Comparison of ENCODE assay signal across 15 cellular contexts in the genomic region with DNA sequence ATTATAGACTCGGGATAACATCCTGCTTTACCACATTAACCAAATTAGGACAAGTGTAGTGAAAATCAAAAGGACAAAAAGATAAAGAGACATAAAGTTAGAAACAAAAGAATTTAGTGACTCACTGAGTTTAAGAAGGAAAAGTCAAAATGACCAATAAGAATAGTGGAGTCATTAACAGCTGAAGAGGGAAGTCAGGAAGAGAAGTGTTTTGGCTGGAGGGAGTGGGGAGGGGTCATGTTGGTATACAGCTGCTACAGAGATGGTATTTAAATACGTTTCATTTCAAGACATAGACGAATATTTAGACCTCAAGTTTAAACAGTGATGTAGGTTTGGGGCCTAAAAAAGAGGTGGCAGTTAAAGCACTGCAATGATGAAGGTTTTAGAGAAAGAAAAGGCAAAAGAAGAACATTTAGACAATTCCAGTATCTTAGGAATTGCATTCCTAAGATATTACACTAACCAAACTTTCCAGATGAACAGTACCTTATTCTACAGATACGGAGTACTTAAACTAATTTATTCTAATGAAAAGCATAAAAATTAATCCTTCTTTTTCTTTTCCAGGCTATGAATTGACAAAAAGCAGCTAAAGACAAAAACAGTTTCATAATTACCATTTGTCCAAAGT. TPM values are rescaled to one million over a fixed set of nuclear protein-coding genes. Genes with fewer than 3 reads are reported as not detected.
DNase-seq lines count a peak whose midpoint lies in the region; ATAC-seq and TF ChIP-seq lines count a peak whose summit lies in the region.
"Had no signal": no experiment of that assay in that cellular context is flagged by ENCODE, and none has a peak within 500 bp of the region (broad histone marks: within the 10 kb centered on the region; RNA-seq: fewer than 3 reads in every experiment).

No MANE protein-coding gene starts in this region.

- no CpG with 5 or more reads among the region's 4 CpGs for whole genome bisulfite sequencing in H9 (ENCODE audit: extremely low coverage, insufficient read length, low lambda C conversion rate)

- no peak overlapping the region for H2AFZ ChIP-seq in H9 (ENCODE audit: low read length)

- H3K4me3 Mint-ChIP-seq in CD4-positive, CD25-positive, alpha-beta regulatory T cell = peak overlapping the region in 3 of 4 donors; percentile 3 to 18 (median 9)
- no peak overlapping the region for H3K4me3 Mint-ChIP-seq in H9
- no peak overlapping the region for H3K4me3 Mint-ChIP-seq in activated naive CD8-positive, alpha-beta T cell treated with anti-CD3 and anti-CD28 coated beads for 36 hours
- H3K4me3 Mint-ChIP-seq: natural killer cell treated with Interleukin-12 subunit alpha and Interleukin-12 subunit beta and Interleukin-15 and Interleukin-18, amount 100 ng/mL, for 72 hours had no signal

- TF ChIP-seq CTCF in H9 (conservative IDR thresholded peaks at IDR 0.05) (no peak), left lung (IDR thresholded peaks at IDR 0.05) (no peak)

- H3K27ac Mint-ChIP-seq in CD4-positive, CD25-positive, alpha-beta regulatory T cell = peak overlapping the region in 2 of 3 donors; percentile 2 to 26
- peak overlapping the region in 2 of 3 experiments; percentile 13 to 44; a peak in 1 of 7 replicates for H3K27ac Mint-ChIP-seq in H9
- H3K27ac Mint-ChIP-seq in activated naive CD8-positive, alpha-beta T cell treated with anti-CD3 and anti-CD28 coated beads for 36 hours = peak overlapping the region; percentile 59

- no peak overlapping the region for H3K4me2 ChIP-seq in H9 (ENCODE audit: insufficient read depth, insufficient read length, low read length)

- peaks cover 29 to 87% (median 57%) of the 10 kb centered on the region in 4 donors for H3K4me1 Mint-ChIP-seq in CD4-positive, CD25-positive, alpha-beta regulatory T cell
- peaks cover 23 to 24% of the 10 kb centered on the region in 2 experiments for H3K4me1 Mint-ChIP-seq in H9
- peaks cover 77% of the 10 kb centered on the region for H3K4me1 Mint-ChIP-seq in activated naive CD8-positive, alpha-beta T cell treated with anti-CD3 and anti-CD28 coated beads for 36 hours

- H2AK5ac ChIP-seq in H9 (ENCODE audit: insufficient read length, low read length) = no peak overlapping the region

- H3K18ac ChIP-seq in H9 (ENCODE audit: insufficient read length, low read depth, low read length) = no peak overlapping the region

- peaks cover 5% of the 10 kb centered on the region; the same call in 1 of the 2 replicates for H3K79me2 ChIP-seq in H9 (ENCODE audit: insufficient read depth, low read length)

- no peak overlapping the region for H2BK5ac ChIP-seq in H9 (ENCODE audit: insufficient read length, low read length)

- no peak overlapping the region for H2BK20ac ChIP-seq in H9 (ENCODE audit: low read depth, low read length, poor library complexity, severe bottlenecking)

- no peak for ATAC-seq in CD4-positive, CD25-positive, alpha-beta regulatory T cell (ENCODE audit: low read depth in 2 of 2)
- ATAC-seq in left lung (peak; percentile 59), HG03354 (IDR thresholded peaks at IDR 0.05; ENCODE audit: poor library complexity, severe bottlenecking, unreplicated experiment) (no peak), HG03025 (IDR thresholded peaks at IDR 0.05; ENCODE audit: low FRiP score, unreplicated experiment) (no peak)
- ATAC-seq: natural killer cell treated with Interleukin-12 subunit alpha and Interleukin-12 subunit beta and Interleukin-15 and Interleukin-18, amount 100 ng/mL, for 72 hours; sciatic nerve had no signal

- H4K91ac ChIP-seq in H9 (ENCODE audit: insufficient read length, low read depth, low read length) = no peak overlapping the region

- no peaks in the 10 kb centered on the region for H4K20me1 ChIP-seq in H9 (ENCODE audit: control insufficient read depth, insufficient read depth, insufficient read length)

- H3K23me2 ChIP-seq in H9 (ENCODE audit: insufficient read length, low read depth, low read length, poor library complexity, severe bottlenecking) = no peaks in the 10 kb centered on the region

- no peak overlapping the region for H2BK120ac ChIP-seq in H9 (ENCODE audit: low read depth, low read length, poor library complexity, severe bottlenecking)

- no peaks in the 10 kb centered on the region for H3K27me3 ChIP-seq in CD4-positive, CD25-positive, alpha-beta regulatory T cell (ENCODE audit: control insufficient read depth, insufficient read depth, low read length)
- H3K27me3 ChIP-seq in H9 (ENCODE audit: insufficient read depth, low read length) = no peaks in the 10 kb centered on the region
- no peaks in the 10 kb centered on the region for H3K27me3 ChIP-seq in left lung

- no peak overlapping the region for H3K27ac ChIP-seq in CD4-positive, CD25-positive, alpha-beta regulatory T cell (ENCODE audit: insufficient read depth, low read length, poor library complexity, severe bottlenecking)
- H3K27ac ChIP-seq in H9 (ENCODE audit: insufficient read length, low read depth, low read length) (no peak overlapping the region), left lung (peak overlapping the region in 1 of 2 donors; percentile 22)

- no peak overlapping the region for H3K9ac ChIP-seq in H9 (ENCODE audit: extremely low read depth, insufficient read length, low read length)

- H3K27me3 Mint-ChIP-seq in CD4-positive, CD25-positive, alpha-beta regulatory T cell = no peaks in the 10 kb centered on the region
- no peaks in the 10 kb centered on the region for H3K27me3 Mint-ChIP-seq in H9 (ENCODE audit: low read depth)
- H3K27me3 Mint-ChIP-seq in activated naive CD8-positive, alpha-beta T cell treated with anti-CD3 and anti-CD28 coated beads for 36 hours = no peaks in the 10 kb centered on the region
- H3K27me3 Mint-ChIP-seq: natural killer cell treated with Interleukin-12 subunit alpha and Interleukin-12 subunit beta and Interleukin-15 and Interleukin-18, amount 100 ng/mL, for 72 hours had no signal

- no peak overlapping the region for H2BK12ac ChIP-seq in H9 (ENCODE audit: insufficient read length, low read depth, low read length)

- no peak overlapping the region for H3K4ac ChIP-seq in H9 (ENCODE audit: low read depth, low read length)

- peaks cover 2% of the 10 kb centered on the region for H3K79me1 ChIP-seq in H9 (ENCODE audit: insufficient read depth, low read depth, low read length, poor library complexity, severe bottlenecking)

- peaks cover 0 to 1% (median 0%) of the 10 kb centered on the region in 7 donors for H3K9me3 Mint-ChIP-seq in CD4-positive, CD25-positive, alpha-beta regulatory T cell
- no peaks in the 10 kb centered on the region for H3K9me3 Mint-ChIP-seq in H9
- H3K9me3 Mint-ChIP-seq in activated naive CD8-positive, alpha-beta T cell treated with anti-CD3 and anti-CD28 coated beads for 36 hours = peaks cover 3% of the 10 kb centered on the region
- H3K9me3 Mint-ChIP-seq: natural killer cell treated with Interleukin-12 subunit alpha and Interleukin-12 subunit beta and Interleukin-15 and Interleukin-18, amount 100 ng/mL, for 72 hours had no signal

- H3T11ph ChIP-seq in H9 (ENCODE audit: low read length) = no peak overlapping the region

- no peak overlapping the region for H3K4me3 ChIP-seq in CD4-positive, CD25-positive, alpha-beta regulatory T cell (ENCODE audit: low read depth, low read length)
- no peak overlapping the region for H3K4me3 ChIP-seq in left lung

- no peak overlapping the region for H2BK15ac ChIP-seq in H9 (ENCODE audit: low read depth, low read length)

- peaks cover 7% of the 10 kb centered on the region for H3K36me3 Mint-ChIP-seq in CD4-positive, CD25-positive, alpha-beta regulatory T cell
- peaks cover 0 to 8% (median 6%) of the 10 kb centered on the region in 3 experiments; a peak in 3 of 7 replicates for H3K36me3 Mint-ChIP-seq in H9 (ENCODE audit: insufficient read depth in 1 of 3, low read depth in 3 of 3)
- peaks cover 32% of the 10 kb centered on the region for H3K36me3 Mint-ChIP-seq in activated naive CD8-positive, alpha-beta T cell treated with anti-CD3 and anti-CD28 coated beads for 36 hours

- no peak overlapping the region for H3K14ac ChIP-seq in H9 (ENCODE audit: insufficient read depth, low read length)

- H3K36me3 ChIP-seq in CD4-positive, CD25-positive, alpha-beta regulatory T cell (ENCODE audit: control insufficient read depth, insufficient read depth, low read length) = peaks cover 13% of the 10 kb centered on the region
- peaks cover 0 to 25% of the 10 kb centered on the region in 2 donors for H3K36me3 ChIP-seq in left lung

- peaks cover 13% of the 10 kb centered on the region for H3K4me1 ChIP-seq in CD4-positive, CD25-positive, alpha-beta regulatory T cell (ENCODE audit: control insufficient read depth, insufficient read depth, low read length, poor library complexity, severe bottlenecking)
- H3K4me1 ChIP-seq in H9 (ENCODE audit: insufficient read depth, low read length) (no peaks in the 10 kb centered on the region; the same call in 1 of the 2 replicates), left lung (peaks cover 21 to 92% of the 10 kb centered on the region in 2 donors)

- H3K23ac ChIP-seq in H9 (ENCODE audit: insufficient read length, low read depth, low read length) = no peak overlapping the region

- DNase-seq in CD4-positive, CD25-positive, alpha-beta regulatory T cell = no peak
- DNase-seq in H9 = no peak
- no peak for DNase-seq in activated naive CD8-positive, alpha-beta T cell treated with anti-CD3 and anti-CD28 coated beads for 36 hours
- no peak for DNase-seq in left lung
- no peak for DNase-seq in MV-4-11 (lab: John Stamatoyannopoulos, UW)
- no peak for DNase-seq in DMS114 treated with DMSO at 0.1 percent for 48 hours (lab: John Stamatoyannopoulos, UW; ENCODE audit: unreplicated experiment)
- DNase-seq: effector CD8-positive, alpha-beta T cell; kidney; NCI-H510A treated with DMSO at 0.1 percent for 48 hours; substantia nigra had no signal

- intact Hi-C loops in left lung (cut with DNase I) = no loop called here

- H4K5ac ChIP-seq in H9 (ENCODE audit: insufficient read length, low read depth, low read length) = no peak overlapping the region

- H4K8ac ChIP-seq in H9 (replicated peaks; ENCODE audit: insufficient read length, low read depth, low read length) = no peak overlapping the region

- no peak overlapping the region for H3K56ac ChIP-seq in H9 (ENCODE audit: insufficient read length, low read depth, low read length)

- no peaks in the 10 kb centered on the region for H3K9me3 ChIP-seq in CD4-positive, CD25-positive, alpha-beta regulatory T cell (ENCODE audit: control insufficient read depth in 2 of 2, low read length in 2 of 2)
- H3K9me3 ChIP-seq in H9 (ENCODE audit: control insufficient read depth, low read depth, low read length) = no peaks in the 10 kb centered on the region
- H3K9me3 ChIP-seq in left lung = no peaks in the 10 kb centered on the region

RNA-seq across cellular contexts. Expression of gene FKBP5, which starts 10.6 kb away (rescaled TPM):
- total RNA-seq in CD4-positive, CD25-positive, alpha-beta regulatory T cell = 55.0 TPM
- polyA plus RNA-seq in CD4-positive, CD25-positive, alpha-beta regulatory T cell = 100 to 1,000 TPM in 2 of 4 donors, 10 to 100 TPM in 2; 27.5 to 157 (median 106) TPM
- total RNA-seq in H9 (2021) = 32.9 and 33.9 TPM in 2 replicates
- total RNA-seq in activated naive CD8-positive, alpha-beta T cell treated with anti-CD3 and anti-CD28 coated beads for 36 hours = 100 to 1,000 TPM; 110 TPM
- total RNA-seq in left lung = 100 to 1,000 TPM; 114 to 139 TPM

RNA-seq across cellular contexts. Expression of gene ARMC12, which starts 58.7 kb away (rescaled TPM):
- 0.57 TPM for total RNA-seq in CD4-positive, CD25-positive, alpha-beta regulatory T cell
- polyA plus RNA-seq in CD4-positive, CD25-positive, alpha-beta regulatory T cell = not detected
- total RNA-seq in H9 (2021) (1.5 and 1.7 TPM in 2 replicates), left lung (under 1 TPM; 0.45 to 0.90 TPM)
- 1 to 10 TPM; 1.8 to 2.0 TPM for total RNA-seq in activated naive CD8-positive, alpha-beta T cell treated with anti-CD3 and anti-CD28 coated beads for 36 hours
- total RNA-seq: glomerular endothelial cell; natural killer cell treated with Interleukin-12 subunit alpha and Interleukin-12 subunit beta and Interleukin-15 and Interleukin-18, amount 100 ng/mL, for 72 hours had no signal

Comparison
In these comparisons a context has a peak if more than half of its experiments do, and no peak if none do; other contexts are left out.
1. H3K4me3 Mint-ChIP-seq: peak in CD4-positive, CD25-positive, alpha-beta regulatory T cell (3 of 4); none in H9 (0 of 2) and activated naive CD8-positive, alpha-beta T cell treated with anti-CD3 and anti-CD28 coated beads for 36 hours (single experiment).
2. Peak in every context shown above with its lines, with median percentiles within 50 percentile points of each other: H3K27ac Mint-ChIP-seq.